Comparison of ENCODE assay signal across 22 cellular contexts in genomic region chr3:21331321-21331720, GRCh38.
"Had no signal": no experiment of that assay in that cellular context is flagged by ENCODE, and none has a peak within 500 bp of the region (broad histone marks: within the 10 kb centered on the region; RNA-seq: fewer than 3 reads in every experiment).

No MANE protein-coding gene starts in this region.

- H3K27me3 Mint-ChIP-seq: dendritic cell treated with granulocyte-macrophage colony-stimulating factor and Interleukin-4, amounts not matched to agents 40 ng/mL and 50 ng/mL, for 4 days; naive thymus-derived CD4-positive, alpha-beta T cell; stimulated activated naive B cell treated with anti-CD40 and anti-IgM and Interleukin-4, amounts not matched to agents 10 μg/mL and 1 μg/mL and 100 μg/mL, for 72 hours; stimulated activated naive CD8-positive, alpha-beta T cell treated with anti-CD3 and anti-CD28 coated beads, Interleukin-15, amount 100 ng/mL, for 72 hours had no signal

- DNase-seq: esophagus squamous epithelium; foreskin melanocyte; head of caudate nucleus; kidney; left colon; left ventricle myocardium superior; mesenchymal stem cell; naive thymus-derived CD4-positive, alpha-beta T cell; posterior cingulate gyrus; sigmoid colon; stimulated activated CD4-positive, alpha-beta T cell treated with anti-CD3 and anti-CD28 coated beads, Interleukin-2, amount 100 ng/mL, for 24 hours; stimulated activated CD4-positive, alpha-beta T cell treated with anti-CD3 and anti-CD28 coated beads, Interleukin-4, amount 100 ng/mL, for 4 hours; stimulated activated naive B cell treated with anti-CD40 and anti-IgM and Interleukin-4, amounts not matched to agents 10 μg/mL and 1 μg/mL and 100 μg/mL, for 72 hours; stimulated activated naive CD8-positive, alpha-beta T cell treated with anti-CD3 and anti-CD28 coated beads, Interleukin-15, amount 100 ng/mL, for 72 hours; testis had no signal

- H3K4me1 ChIP-seq: right atrium auricular region, sigmoid colon, testis, tibial nerve had no signal

- H3K4me3 ChIP-seq: esophagus squamous epithelium, hepatocyte, lung, right atrium auricular region, sigmoid colon, skin epidermis, testis, tibial nerve had no signal

- H3K36me3 ChIP-seq: esophagus squamous epithelium, neutrophil, right atrium auricular region, sigmoid colon, tibial nerve had no signal

- H3K27ac Mint-ChIP-seq: dendritic cell treated with granulocyte-macrophage colony-stimulating factor and Interleukin-4, amounts not matched to agents 40 ng/mL and 50 ng/mL, for 4 days; naive thymus-derived CD4-positive, alpha-beta T cell; stimulated activated naive B cell treated with anti-CD40 and anti-IgM and Interleukin-4, amounts not matched to agents 10 μg/mL and 1 μg/mL and 100 μg/mL, for 72 hours; stimulated activated naive CD8-positive, alpha-beta T cell treated with anti-CD3 and anti-CD28 coated beads, Interleukin-15, amount 100 ng/mL, for 72 hours had no signal

- H3K9me3 ChIP-seq: esophagus squamous epithelium, neutrophil, right atrium auricular region, sigmoid colon, testis, tibial nerve had no signal

- H2AFZ ChIP-seq: hepatocyte had no signal

- ATAC-seq: left colon; left ventricle myocardium superior; naive thymus-derived CD4-positive, alpha-beta T cell; stimulated activated naive B cell treated with anti-CD40 and anti-IgM and Interleukin-4, amounts not matched to agents 10 μg/mL and 1 μg/mL and 100 μg/mL, for 72 hours; stimulated activated naive CD8-positive, alpha-beta T cell treated with anti-CD3 and anti-CD28 coated beads, Interleukin-15, amount 100 ng/mL, for 72 hours had no signal

- H3K79me2 ChIP-seq: hepatocyte had no signal

- H3K4me1 Mint-ChIP-seq: stimulated activated naive CD8-positive, alpha-beta T cell treated with anti-CD3 and anti-CD28 coated beads, Interleukin-15, amount 100 ng/mL, for 72 hours had no signal

- H3K36me3 Mint-ChIP-seq: naive thymus-derived CD4-positive, alpha-beta T cell; stimulated activated naive B cell treated with anti-CD40 and anti-IgM and Interleukin-4, amounts not matched to agents 10 μg/mL and 1 μg/mL and 100 μg/mL, for 72 hours had no signal

- H3K27ac ChIP-seq: esophagus squamous epithelium, hepatocyte, neutrophil, right atrium auricular region, sigmoid colon, skin epidermis, testis, tibial nerve had no signal

- H3K4me3 Mint-ChIP-seq: dendritic cell treated with granulocyte-macrophage colony-stimulating factor and Interleukin-4, amounts not matched to agents 40 ng/mL and 50 ng/mL, for 4 days; stimulated activated naive B cell treated with anti-CD40 and anti-IgM and Interleukin-4, amounts not matched to agents 10 μg/mL and 1 μg/mL and 100 μg/mL, for 72 hours; stimulated activated naive CD8-positive, alpha-beta T cell treated with anti-CD3 and anti-CD28 coated beads, Interleukin-15, amount 100 ng/mL, for 72 hours had no signal

- H3K27me3 ChIP-seq: esophagus squamous epithelium, hepatocyte, neutrophil, right atrium auricular region, sigmoid colon, testis, tibial nerve had no signal
